Comparison of ENCODE assay signal across 8 cellular contexts in genomic region chr10:88991161-88991899, GRCh38. TPM values are rescaled to one million over a fixed set of nuclear protein-coding genes. Genes with fewer than 3 reads are reported as not detected.
DNase-seq lines count a peak whose midpoint lies in the region; ATAC-seq and TF ChIP-seq lines count a peak whose summit lies in the region.

No MANE protein-coding gene starts in this region.

- intact Hi-C loops in Caco-2 (cut with micrococcal nuclease; ENCODE audit: unreplicated experiment): no loop called here
- intact Hi-C loops in mammary epithelial cell (cut with micrococcal nuclease): loop anchor here (5.0 kb wide), 1 partner anchor 109 kb away; the partner anchor contains the start of gene STAMBPL1

- H3K36me3 ChIP-seq in Caco-2 (ENCODE audit: control insufficient read depth, insufficient read depth, low read length) (no peaks in the 10 kb centered on the region), KOPT-K1 (ENCODE audit: insufficient read depth, low read length) (no peaks in the 10 kb centered on the region), mammary epithelial cell (ENCODE audit: insufficient read depth, low read length) (no peaks in the 10 kb centered on the region)

- in situ Hi-C loops in mammary epithelial cell (cut with MboI; ENCODE audit: low sequenced_read_pairs in 2 of 2): loop anchor here in 1 of 2 donors (5.0 kb wide), 1 partner anchor 54 kb away; no protein-coding TSS in a partner anchor

- H3K4me2 ChIP-seq in mammary epithelial cell (ENCODE audit: insufficient read depth, low read depth, low read length): peak overlapping the region; percentile 84

- peaks cover 55% of the 10 kb centered on the region for H3K79me2 ChIP-seq in mammary epithelial cell (ENCODE audit: insufficient read depth, low read length)

- H3K36me3 Mint-ChIP-seq in Caco-2 (ENCODE audit: insufficient read depth, unreplicated experiment): no peaks in the 10 kb centered on the region

- no peaks in the 10 kb centered on the region for H4K20me1 ChIP-seq in mammary epithelial cell (ENCODE audit: insufficient read depth, low read length)

- peak overlapping the region; percentile 81 for H2AFZ ChIP-seq in mammary epithelial cell (ENCODE audit: low read depth, low read length)

- no peaks in the 10 kb centered on the region for H3K9me3 Mint-ChIP-seq in Caco-2 (ENCODE audit: unreplicated experiment)

- POLR2A ChIA-PET in Caco-2 (lab: Charles Lee): no interaction called here

- H3K27ac Mint-ChIP-seq in Caco-2 (ENCODE audit: unreplicated experiment): no peak overlapping the region

- H3K4me1 ChIP-seq in Caco-2 (peaks cover 5% of the 10 kb centered on the region; the same call in 1 of the 2 replicates), mammary epithelial cell (ENCODE audit: insufficient read depth, low read length) (peaks cover 27% of the 10 kb centered on the region)

- TF ChIP-seq CTCF in Caco-2 (IDR thresholded peaks at IDR 0.05; ENCODE audit: insufficient read depth in 1 of 2, low read depth in 1 of 2, low read length in 1 of 2, severe bottlenecking in 1 of 2, unreplicated experiment in 1 of 2) (peak in 1 of 2 experiments; percentile 6), WI38 (IDR thresholded peaks at IDR 0.05; ENCODE audit: low read depth, low read length) (no peak), mammary epithelial cell (conservative IDR thresholded peaks at IDR 0.05 in 1 of 2, IDR thresholded peaks at IDR 0.05 in 1 of 2; ENCODE audit: extremely low read depth in 1 of 2, insufficient read depth in 1 of 2, low read depth in 1 of 2, low read length in 2 of 2) (peak in 1 of 2 donors; percentile 10)

- CTCF ChIA-PET in Caco-2 (lab: Charles Lee): no interaction called here
- CTCF ChIA-PET in mammary epithelial cell (lab: Charles Lee; ENCODE audit: low non-redundant PET): interaction anchor here (0.6 to 0.7 kb wide), 2 partner anchors 274 to 404 kb away, joined by 5 to 7 read pairs; no protein-coding TSS in a partner anchor

- H3K4me1 Mint-ChIP-seq in Caco-2 (ENCODE audit: low read depth, unreplicated experiment): no peaks in the 10 kb centered on the region

- BruUV-seq in Caco-2 (replicated peaks; lab: Mats Ljungman, UMichigan) (no TSS peak), mammary epithelial cell (replicated peaks; lab: Mats Ljungman, UMichigan) (TSS peak; percentile 51)

- H3K9me3 ChIP-seq in Caco-2 (no peaks in the 10 kb centered on the region), KOPT-K1 (ENCODE audit: insufficient read depth, low read length, poor library complexity, severe bottlenecking) (no peaks in the 10 kb centered on the region), mammary epithelial cell (replicated peaks; ENCODE audit: insufficient read depth, low read length) (no peaks in the 10 kb centered on the region)

- dilution Hi-C loops in mammary epithelial cell (cut with HindIII; ENCODE audit: low sequenced_read_pairs): no loop called here

- peak; percentile 34 for ATAC-seq in GM21515 (IDR thresholded peaks at IDR 0.05; ENCODE audit: unreplicated experiment)
- ATAC-seq in HG03457 (IDR thresholded peaks at IDR 0.05; ENCODE audit: unreplicated experiment): no peak

- peak overlapping the region; percentile 97 for H3K9ac ChIP-seq in mammary epithelial cell (ENCODE audit: insufficient read depth, low read length)

- H3K27ac ChIP-seq in KOPT-K1 (ENCODE audit: low read depth, low read length, poor library complexity, severe bottlenecking) (peak overlapping the region; percentile 83), mammary epithelial cell (ENCODE audit: insufficient read depth, low read depth, low read length) (peak overlapping the region; percentile 97)

- H3K4me3 Mint-ChIP-seq in Caco-2 (ENCODE audit: unreplicated experiment): peak overlapping the region; percentile 84

- H3K27me3 ChIP-seq in Caco-2 (replicated peaks; ENCODE audit: control insufficient read depth, insufficient read depth, low read length) (peaks cover 2% of the 10 kb centered on the region; the same call in 1 of the 2 replicates), mammary epithelial cell (ENCODE audit: insufficient read depth, low read length) (no peaks in the 10 kb centered on the region)

- H3K27me3 Mint-ChIP-seq in Caco-2 (ENCODE audit: insufficient read depth, unreplicated experiment): peaks cover 31% of the 10 kb centered on the region

- H3K4me3 ChIP-seq in Caco-2 (ENCODE audit: low read depth, low read length) (peak overlapping the region; percentile 36), WI38 (ENCODE audit: low read depth, low read length) (peak overlapping the region; percentile 91), mammary epithelial cell (replicated peaks in 1 of 3; ENCODE audit: insufficient read depth in 1 of 3, low read depth in 2 of 3, low read length in 3 of 3) (peak overlapping the region; percentile 87 to 94 (median 93))

- WGBS in mammary epithelial cell (ENCODE audit: low coverage, missing lambda C conversion rate): under 1% methylated on average over 28 of the region's 38 CpGs

- DNase-seq in Caco-2 (peak in 1 of 2 experiments; percentile 18), mammary epithelial cell (peak; percentile 83), iris pigment epithelial cell (ENCODE audit: low read depth) (peak; percentile 85)
- DNase-seq in stimulated activated CD4-positive, alpha-beta T cell treated with anti-CD3 and anti-CD28 coated beads, Interleukin-12 subunit alpha, Interleukin-12 subunit beta, amount 100 ng/mL, for 24 hours (ENCODE audit: low read depth in 2 of 2): peak; percentile 40 to 65

RNA-seq across cellular contexts. Expression of gene FAS, which starts 0.7 kb away (rescaled TPM):
- total RNA-seq in Caco-2 (2022): not detected in 2 replicates
- total RNA-seq in mammary epithelial cell: 10 to 100 TPM; 50.0 to 71.8 TPM
- polyA plus RNA-seq in mammary epithelial cell: 46.5 TPM
- 125 TPM for polyA minus RNA-seq in mammary epithelial cell

RNA-seq across cellular contexts. Expression of gene ACTA2, which starts 38.8 kb away (rescaled TPM):
- total RNA-seq in Caco-2 (2022) (0.23 TPM in 1 of 2 replicates, not detected in the other), mammary epithelial cell (100 to 1,000 TPM in 1 of 2 donors, 10 to 100 TPM in 1; 20.7 to 341 TPM)
- polyA plus RNA-seq in mammary epithelial cell: 24.0 TPM
- 5.5 TPM for polyA minus RNA-seq in mammary epithelial cell

Comparison
In these comparisons a context has a peak if more than half of its experiments do, and no peak if none do; other contexts are left out.
1. H3K4me3 ChIP-seq: peak in every context shown above with its lines; median percentile 93 in mammary epithelial cell; 91 in WI38; 36 in Caco-2.
2. RNA of gene FAS, which starts 0.7 kb away (total RNA-seq): 50.0 to 71.8 TPM in mammary epithelial cell; not detected in Caco-2; every median in the first group is over 10 times any median in the second.
3. RNA of gene ACTA2, which starts 38.8 kb away (total RNA-seq): 20.7 to 341 TPM in mammary epithelial cell; 0.23 TPM in Caco-2; every median in the first group is over 10 times any median in the second.